Comparison of ENCODE assay signal across 8 cellular contexts in the genomic region with DNA sequence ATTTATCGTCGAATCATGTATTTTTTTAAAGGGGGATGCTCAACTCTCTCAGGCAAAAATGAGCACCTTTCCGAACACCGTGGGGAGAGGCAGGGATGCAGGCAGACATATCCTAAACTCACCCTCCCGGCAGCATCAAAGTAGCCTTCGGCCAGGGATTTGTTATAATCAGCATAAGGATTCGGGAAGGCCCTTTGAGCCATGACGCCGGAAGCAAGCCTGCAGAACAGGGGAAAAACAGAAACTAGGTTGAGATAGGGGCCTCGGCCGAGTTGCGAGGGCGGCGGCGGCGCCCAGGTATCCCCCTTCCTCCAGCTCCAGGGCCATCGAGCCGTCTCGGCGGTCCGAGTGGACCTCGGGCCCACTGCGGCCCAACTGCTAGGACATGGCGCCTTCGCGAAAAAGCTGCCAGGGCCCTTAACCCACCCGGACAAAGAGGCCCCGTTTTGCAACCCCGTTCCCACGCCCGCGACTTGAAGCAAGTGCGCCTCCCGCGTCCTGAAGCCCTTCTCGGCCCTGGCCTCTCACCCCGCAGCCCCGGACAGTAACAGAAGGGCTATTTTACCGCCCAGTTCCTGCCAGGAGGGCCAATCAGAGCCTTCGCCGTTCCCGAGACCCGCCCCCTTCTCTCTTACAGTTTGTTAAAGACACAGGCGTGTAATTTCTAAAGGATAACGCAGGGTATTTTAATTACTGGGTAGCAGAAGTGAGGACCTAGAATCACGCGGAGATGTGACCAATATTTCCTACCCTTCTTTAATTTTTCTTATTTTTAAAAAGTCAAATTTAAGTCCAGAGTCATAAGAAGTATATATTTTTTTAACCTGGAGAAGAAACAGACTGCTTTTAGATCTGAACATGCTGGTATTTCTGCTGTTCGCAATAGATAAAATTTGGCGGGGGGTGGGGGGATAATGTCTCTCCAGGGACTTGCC. TPM values are rescaled to one million over a fixed set of nuclear protein-coding genes. Genes with fewer than 3 reads are reported as not detected.
A peak's percentile ranks its signal among the peaks of the same experiment; 100 is the strongest.
DNase-seq lines count a peak whose midpoint lies in the region; ATAC-seq and TF ChIP-seq lines count a peak whose summit lies in the region.

A gene with protein sequence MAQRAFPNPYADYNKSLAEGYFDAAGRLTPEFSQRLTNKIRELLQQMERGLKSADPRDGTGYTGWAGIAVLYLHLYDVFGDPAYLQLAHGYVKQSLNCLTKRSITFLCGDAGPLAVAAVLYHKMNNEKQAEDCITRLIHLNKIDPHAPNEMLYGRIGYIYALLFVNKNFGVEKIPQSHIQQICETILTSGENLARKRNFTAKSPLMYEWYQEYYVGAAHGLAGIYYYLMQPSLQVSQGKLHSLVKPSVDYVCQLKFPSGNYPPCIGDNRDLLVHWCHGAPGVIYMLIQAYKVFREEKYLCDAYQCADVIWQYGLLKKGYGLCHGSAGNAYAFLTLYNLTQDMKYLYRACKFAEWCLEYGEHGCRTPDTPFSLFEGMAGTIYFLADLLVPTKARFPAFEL (minus strand): TSS at position 566 of the 935 bp plus-strand sequence. CDS start 363 bp downstream, at position 203.

- H3F3A ChIP-seq in GM23338 (replicated peaks; ENCODE audit: low read depth): no peaks in the 10 kb centered on the region

- H3K4me2 ChIP-seq in GM23338: peak within 1 kb of the TSS; percentile 74

- peak within 1 kb of the TSS; percentile 63 for H3K4me3 ChIP-seq in GM23338

- TF ChIP-seq POLR2A in Raji (IDR thresholded peaks at IDR 0.05; ENCODE audit: insufficient read depth, low read depth, low read length): peak; percentile 86

- peaks cover 3% of the 10 kb centered on the region; the same call in 1 of the 2 replicates for H3K79me2 ChIP-seq in GM23338 (replicated peaks; ENCODE audit: insufficient read depth)

- ATAC-seq in GM23338: peak; percentile 100
- ATAC-seq in natural killer cell: peak; percentile 99 to 100 (median 99)

- intact Hi-C loops in natural killer cell (cut with micrococcal nuclease): loop anchor here (5.0 kb wide), 1 partner anchor 304 kb away; a partner anchor contains a TSS

- H3K9me2 ChIP-seq in GM23338 (ENCODE audit: insufficient read depth): no peaks in the 10 kb centered on the region

- peak within 1 kb of the TSS; percentile 58 for H2AFZ ChIP-seq in GM23338

- H3K4me1 Mint-ChIP-seq in GM23338: peaks cover 23% of the 10 kb centered on the region
- H3K4me1 Mint-ChIP-seq in natural killer cell: peaks cover 52 to 64% of the 10 kb centered on the region in 2 donors

- H4K20me1 ChIP-seq in GM23338 (replicated peaks; ENCODE audit: insufficient read depth): no peaks in the 10 kb centered on the region

- peaks cover 20% of the 10 kb centered on the region for H3K4me1 ChIP-seq in GM23338 (ENCODE audit: insufficient read depth)

- H3K36me3 Mint-ChIP-seq in GM23338 (ENCODE audit: low read depth) (peaks cover 7% of the 10 kb centered on the region; the same call in 2 of the 3 replicates), natural killer cell (peaks cover 4% of the 10 kb centered on the region)

- DNase-seq in Daoy (ENCODE audit: low read depth) (peak; percentile 89), GM23338 (ENCODE audit: low spot score) (peak; percentile 97), LHCN-M2 (ENCODE audit: low read depth) (peak; percentile 88), fibroblast of peridontal ligament (ENCODE audit: extremely low read depth) (peak; percentile 87), natural killer cell (peak; percentile 74)
- DNase-seq in activated T-helper 9 cell treated with anti-CD3 and anti-CD28 coated beads, Interleukin-2, amount 50 U/mL, for 16 hours (ENCODE audit: low read depth): peak; percentile 71
- DNase-seq in stimulated activated naive CD4-positive, alpha-beta T cell treated with Interleukin-2 at 50 U/mL for 16 hours (lab: John Stamatoyannopoulos, UW): peak; percentile 82

- H3K27ac Mint-ChIP-seq in GM23338 (peak within 1 kb of the TSS; percentile 97), natural killer cell (peak within 1 kb of the TSS; percentile 91 to 99)

- peak within 1 kb of the TSS; percentile 97 for H3K4me3 Mint-ChIP-seq in GM23338
- H3K4me3 Mint-ChIP-seq in natural killer cell: peak within 1 kb of the TSS; percentile 98

- peaks cover 10% of the 10 kb centered on the region; the same call in 1 of the 2 replicates for H3K36me3 ChIP-seq in GM23338 (ENCODE audit: insufficient read depth)

- TF ChIP-seq CTCF in GM23338 (conservative IDR thresholded peaks at IDR 0.05; ENCODE audit: low read depth in 2 of 2): no peak
- TF ChIP-seq CTCF in natural killer cell (IDR thresholded peaks at IDR 0.05): no peak

- no peaks in the 10 kb centered on the region for H3K27me3 ChIP-seq in GM23338 (ENCODE audit: insufficient read depth)

- H3K9me3 Mint-ChIP-seq in GM23338 (no peaks in the 10 kb centered on the region; the same call in 2 of the 3 replicates), natural killer cell (no peaks in the 10 kb centered on the region)

- peaks cover 3% of the 10 kb centered on the region for H3K27me3 Mint-ChIP-seq in GM23338 (ENCODE audit: insufficient read depth, low read depth, poor library complexity)
- no peaks in the 10 kb centered on the region for H3K27me3 Mint-ChIP-seq in natural killer cell (ENCODE audit: low read depth in 2 of 2)

- peak within 1 kb of the TSS; percentile 15; the same call in 1 of the 2 replicates for H3K27ac ChIP-seq in GM23338 (ENCODE audit: low read depth)

TF ChIP-seq in GM23338, 12 proteins besides CTCF, POLR2A, EP300 and RAD21:
- peak; percentile 97 for TF ChIP-seq POLR2AphosphoS5 (IDR thresholded peaks at IDR 0.05; ENCODE audit: low read depth)
- no peak for TF ChIP-seq CREB1 (CRISPR knock-in tag; IDR thresholded peaks at IDR 0.05; ENCODE audit: low read depth)
TF ChIP-seq in GM23338: peak in this region for 1.

RNA-seq across cellular contexts. Expression of the gene that starts here (rescaled TPM):
- total RNA-seq in Daoy (2014; rRNA removed; shearing (Covaris generic)): 21.9 and 25.6 TPM in 2 replicates
- 36.8 and 41.1 TPM in 2 replicates for total RNA-seq in GM23338 (2014; rRNA removed; shearing (Covaris generic))
- 10.8 and 13.4 TPM in 2 replicates for polyA plus RNA-seq in GM23338 (2016; fragmentation: Nextera tagmentation; extraction: Ambion mirVana)
- total RNA-seq in LHCN-M2 (2014; rRNA removed): 41.8 and 53.8 TPM in 2 replicates
- polyA plus RNA-seq in LHCN-M2 (2012): 15.8 TPM
- total RNA-seq in natural killer cell: 10 to 100 TPM; 21.0 to 27.0 (median 24.4) TPM

Comparison
In these comparisons a context has a peak if more than half of its experiments do, and no peak if none do; other contexts are left out.
1. Peak in every context shown above with its lines: DNase-seq, ATAC-seq, H3K4me3 ChIP-seq and H3K27ac ChIP-seq.